ENCODE assay signal across 25 cellular contexts in genomic region chr11:2742611-2743426, GRCh38. TPM values are rescaled to one million over a fixed set of nuclear protein-coding genes. Genes with fewer than 3 reads are reported as not detected.
A peak's percentile ranks its signal among the peaks of the same experiment; 100 is the strongest.
DNase-seq lines count a peak whose midpoint lies in the region; ATAC-seq, FAIRE-seq and TF ChIP-seq lines count a peak whose summit lies in the region.
"Had no signal": no experiment of that assay in that cellular context is flagged by ENCODE, and none has a peak within 500 bp of the region (broad histone marks: within the 10 kb centered on the region; RNA-seq: fewer than 3 reads in every experiment).

No MANE protein-coding gene starts in this region.

- TF ChIP-seq EP300 in HepG2 (IDR thresholded peaks at IDR 0.05; ENCODE audit: low read depth in 2 of 2, low read length in 2 of 2) (no peak), HepG2 (CRISPR knock-in tag; IDR thresholded peaks at IDR 0.05; ENCODE audit: borderline replicate concordance) (no peak), sigmoid colon (IDR thresholded peaks at IDR 0.05) (no peak)

- intact Hi-C loops in HepG2 (cut with micrococcal nuclease; ENCODE audit: unreplicated experiment) (no loop called here), sigmoid colon (cut with DNase I) (no loop called here)

- no peak for FAIRE-seq in HepG2 (lab: Jason Lieb, UNC)
- FAIRE-seq: G401.6 had no signal

- H3K27me3 ChIP-seq in H9 (ENCODE audit: insufficient read depth, low read length) (no peaks in the 10 kb centered on the region; the same call in 1 of the 2 replicates), WERI-Rb-1 (ENCODE audit: insufficient read depth, low read depth, severe bottlenecking) (no peaks in the 10 kb centered on the region), HepG2 (ENCODE audit: control insufficient read depth in 1 of 2, insufficient read depth in 2 of 2, low read length in 2 of 2) (peaks cover 10 to 55% of the 10 kb centered on the region in 2 experiments; a peak in 4 of 5 replicates), sigmoid colon (no peaks in the 10 kb centered on the region), BE2C (no peaks in the 10 kb centered on the region)
- H3K27me3 ChIP-seq: upper lobe of left lung had no signal

- H3K79me1 ChIP-seq in H9 (ENCODE audit: insufficient read depth, low read depth, low read length, poor library complexity, severe bottlenecking): no peaks in the 10 kb centered on the region

- no peak overlapping the region for H4K5ac ChIP-seq in H9 (ENCODE audit: insufficient read length, low read depth, low read length)

- no peak overlapping the region for H2AK5ac ChIP-seq in H9 (ENCODE audit: insufficient read length, low read length)

- peak overlapping the region; percentile 47; the same call in 1 of the 2 replicates for H3K14ac ChIP-seq in H9 (ENCODE audit: insufficient read depth, low read length)

- H4K8ac ChIP-seq in H9 (replicated peaks; ENCODE audit: insufficient read length, low read depth, low read length): no peak overlapping the region

- H3K9me3 Mint-ChIP-seq in H9: peaks cover 2 to 3% of the 10 kb centered on the region in 2 experiments; a peak in 3 of 5 replicates
- H3K9me3 Mint-ChIP-seq: activated naive CD8-positive, alpha-beta T cell treated with anti-CD3 and anti-CD28 coated beads, Interleukin-2, amount 50 U/mL, for 24 hours; activated T-helper 2 cell treated with anti-CD3 and anti-CD28 coated beads, Interferon-gamma antibody, Interleukin-2, Interleukin-4, amounts not matched to agents 10 μg/mL and 5 μg/mL and 100 μg/mL, durations not matched to agents 14 hours and 24 hours and 36 hours; CD8-positive, alpha-beta T cell; dendritic cell treated with granulocyte-macrophage colony-stimulating factor and Interleukin-4, amounts not matched to agents 40 ng/mL and 50 ng/mL, for 4 days; neural crest cell had no signal

- no peak overlapping the region for H2BK5ac ChIP-seq in H9 (ENCODE audit: insufficient read length, low read length)

- H3T11ph ChIP-seq in H9 (ENCODE audit: low read length): no peak overlapping the region

- no peak overlapping the region for H3K27ac Mint-ChIP-seq in H9
- H3K27ac Mint-ChIP-seq: activated naive CD8-positive, alpha-beta T cell treated with anti-CD3 and anti-CD28 coated beads, Interleukin-2, amount 50 U/mL, for 24 hours; activated T-helper 2 cell treated with anti-CD3 and anti-CD28 coated beads, Interferon-gamma antibody, Interleukin-2, Interleukin-4, amounts not matched to agents 10 μg/mL and 5 μg/mL and 100 μg/mL, durations not matched to agents 14 hours and 24 hours and 36 hours; CD8-positive, alpha-beta T cell; dendritic cell treated with granulocyte-macrophage colony-stimulating factor and Interleukin-4, amounts not matched to agents 40 ng/mL and 50 ng/mL, for 4 days had no signal

- no peak for TF ChIP-seq RAD21 in HepG2 (CRISPR knock-in tag; IDR thresholded peaks at IDR 0.05)

- H3K4me3 ChIP-seq in WERI-Rb-1 (ENCODE audit: low read depth, low read length) (no peak overlapping the region), HepG2 (replicated peaks in 1 of 3; ENCODE audit: insufficient read depth in 1 of 3, low read depth in 2 of 3, low read length in 3 of 3) (peak overlapping the region in 1 of 3 experiments; percentile 40; a peak in 1 of 6 replicates), sigmoid colon (no peak overlapping the region), BE2C (ENCODE audit: low read depth, low read length) (no peak overlapping the region)
- H3K4me3 ChIP-seq: psoas muscle, upper lobe of left lung had no signal

- H3K36me3 ChIP-seq in WERI-Rb-1 (no peaks in the 10 kb centered on the region), HepG2 (replicated peaks in 1 of 2; ENCODE audit: control insufficient read depth in 1 of 2, insufficient read depth in 2 of 2, low read length in 2 of 2) (no peaks in the 10 kb centered on the region), sigmoid colon (no peaks in the 10 kb centered on the region), BE2C (no peaks in the 10 kb centered on the region)
- H3K36me3 ChIP-seq: upper lobe of left lung had no signal

- H3K4me3 Mint-ChIP-seq in H9: no peak overlapping the region
- H3K4me3 Mint-ChIP-seq: activated naive CD8-positive, alpha-beta T cell treated with anti-CD3 and anti-CD28 coated beads, Interleukin-2, amount 50 U/mL, for 24 hours; CD8-positive, alpha-beta T cell; dendritic cell treated with granulocyte-macrophage colony-stimulating factor and Interleukin-4, amounts not matched to agents 40 ng/mL and 50 ng/mL, for 4 days; neural crest cell had no signal

- no TSS peak for BruUV-seq in HepG2 (replicated peaks; lab: Mats Ljungman, UMichigan)

- no peak overlapping the region for H3K56ac ChIP-seq in H9 (ENCODE audit: insufficient read length, low read depth, low read length)

- ATAC-seq in HepG2: no peak; the same call in 2 of the 3 replicates
- ATAC-seq: activated naive CD8-positive, alpha-beta T cell treated with anti-CD3 and anti-CD28 coated beads, Interleukin-2, amount 50 U/mL, for 24 hours; CD8-positive, alpha-beta T cell had no signal

- H3K4ac ChIP-seq in H9 (ENCODE audit: low read depth, low read length): no peak overlapping the region

- peaks cover 90% of the 10 kb centered on the region for H3K27me3 Mint-ChIP-seq in H9 (ENCODE audit: low read depth)
- H3K27me3 Mint-ChIP-seq: activated naive CD8-positive, alpha-beta T cell treated with anti-CD3 and anti-CD28 coated beads, Interleukin-2, amount 50 U/mL, for 24 hours; dendritic cell treated with granulocyte-macrophage colony-stimulating factor and Interleukin-4, amounts not matched to agents 40 ng/mL and 50 ng/mL, for 4 days had no signal

- CTCF ChIA-PET in HepG2 (lab: Yijun Ruan, JAX; ENCODE audit: low intra/inter-chr PET ratio, low total read pairs): no interaction called here

- no peak overlapping the region for H3K9ac ChIP-seq in H9 (ENCODE audit: extremely low read depth, insufficient read length, low read length)
- H3K9ac ChIP-seq in HepG2 (ENCODE audit: insufficient read depth, low read depth, low read length): no peak overlapping the region

- TF ChIP-seq POLR2A in HepG2 (IDR thresholded peaks at IDR 0.05; ENCODE audit: insufficient read depth in 1 of 2, low read depth in 2 of 2, low read length in 2 of 2): no peak
- no peak for TF ChIP-seq POLR2A in sigmoid colon (IDR thresholded peaks at IDR 0.05)

- H3K79me2 ChIP-seq in H9 (ENCODE audit: insufficient read depth, low read length): no peaks in the 10 kb centered on the region
- H3K79me2 ChIP-seq in HepG2 (ENCODE audit: insufficient read depth, low read length): no peaks in the 10 kb centered on the region

- H2BK15ac ChIP-seq in H9 (ENCODE audit: low read depth, low read length): no peak overlapping the region

- no peak overlapping the region for H4K91ac ChIP-seq in H9 (ENCODE audit: insufficient read length, low read depth, low read length)

- POLR2A ChIA-PET in HepG2 (lab: Yijun Ruan, JAX): interaction anchor here (0.6 to 4.8 kb wide), 5 partner anchors 11 to 109 kb away, joined by 3 to 90 read pairs (median 15); partner anchors contain the start of gene KCNQ1OT1

- H3K27ac ChIP-seq in H9 (ENCODE audit: insufficient read length, low read depth, low read length): no peak overlapping the region
- no peak overlapping the region for H3K27ac ChIP-seq in WERI-Rb-1
- no peak overlapping the region for H3K27ac ChIP-seq in HepG2 (ENCODE audit: extremely low read length, insufficient read depth, low read length)
- H3K27ac ChIP-seq in sigmoid colon: peak overlapping the region in 1 of 4 donors; percentile 65
- H3K27ac ChIP-seq: psoas muscle had no signal

- no peaks in the 10 kb centered on the region for H3K4me1 ChIP-seq in H9 (ENCODE audit: insufficient read depth, low read length)
- H3K4me1 ChIP-seq in HepG2 (ENCODE audit: insufficient read depth, low read length): peaks cover 59% of the 10 kb centered on the region
- H3K4me1 ChIP-seq in sigmoid colon: peaks cover 0 to 15% (median 0%) of the 10 kb centered on the region in 4 donors
- H3K4me1 ChIP-seq in BE2C: peaks cover 4% of the 10 kb centered on the region
- H3K4me1 ChIP-seq: psoas muscle had no signal

- in situ Hi-C loops in HepG2 (cut with HindIII; ENCODE audit: extremely low pct_ligation_motif_present, low pct_unique_long_range_greater_than_20kb): loop anchor here (25.0 kb wide), 1 partner anchor 531 kb away; no protein-coding TSS in a partner anchor

- no peak overlapping the region for H2BK12ac ChIP-seq in H9 (ENCODE audit: insufficient read length, low read depth, low read length)

- WGBS in H9 (ENCODE audit: extremely low coverage, insufficient read length, low lambda C conversion rate): no CpG with 5 or more reads among the region's 20 CpGs
- WGBS in HepG2 (ENCODE audit: low lambda C conversion rate): 31% methylated on average over 14 of the region's 20 CpGs
- WGBS in sigmoid colon, 2 donors: 91 to 92% methylated on average over 20 of the region's 20 CpGs

- H3K9me3 ChIP-seq in H9 (ENCODE audit: control insufficient read depth, low read depth, low read length) (no peaks in the 10 kb centered on the region), WERI-Rb-1 (ENCODE audit: severe bottlenecking) (no peaks in the 10 kb centered on the region), HepG2 (ENCODE audit: low read length) (no peaks in the 10 kb centered on the region), sigmoid colon (no peaks in the 10 kb centered on the region), BE2C (no peaks in the 10 kb centered on the region)
- H3K9me3 ChIP-seq: psoas muscle, upper lobe of left lung had no signal

- no peak overlapping the region for H2BK20ac ChIP-seq in H9 (ENCODE audit: low read depth, low read length, poor library complexity, severe bottlenecking)

- TF ChIP-seq CTCF in H9 (conservative IDR thresholded peaks at IDR 0.05) (no peak), WERI-Rb-1 (IDR thresholded peaks at IDR 0.05; ENCODE audit: low read depth, low read length) (no peak), HepG2 (CRISPR knock-in tag; IDR thresholded peaks at IDR 0.05) (no peak), sigmoid colon (IDR thresholded peaks at IDR 0.05) (no peak), BE2C (IDR thresholded peaks at IDR 0.05; ENCODE audit: low read depth, low read length) (no peak)

- H4K20me1 ChIP-seq in H9 (ENCODE audit: control insufficient read depth, insufficient read depth, insufficient read length) (no peaks in the 10 kb centered on the region), HepG2 (ENCODE audit: insufficient read depth, low read length) (no peaks in the 10 kb centered on the region)

- H3K4me2 ChIP-seq in H9 (ENCODE audit: insufficient read depth, insufficient read length, low read length) (no peak overlapping the region), HepG2 (ENCODE audit: low read depth, low read length) (peak overlapping the region; percentile 70)

- no peak overlapping the region for H2BK120ac ChIP-seq in H9 (ENCODE audit: low read depth, low read length, poor library complexity, severe bottlenecking)

- H3K4me1 Mint-ChIP-seq in H9: peaks cover 0 to 6% of the 10 kb centered on the region in 2 experiments; a peak in 2 of 4 replicates
- H3K4me1 Mint-ChIP-seq: activated naive CD8-positive, alpha-beta T cell treated with anti-CD3 and anti-CD28 coated beads, Interleukin-2, amount 50 U/mL, for 24 hours had no signal

- no peaks in the 10 kb centered on the region; a peak in 1 of 7 replicates for H3K36me3 Mint-ChIP-seq in H9 (ENCODE audit: insufficient read depth in 1 of 3, low read depth in 3 of 3)
- H3K36me3 Mint-ChIP-seq: CD8-positive, alpha-beta T cell had no signal

- no peaks in the 10 kb centered on the region for H3K23me2 ChIP-seq in H9 (ENCODE audit: insufficient read length, low read depth, low read length, poor library complexity, severe bottlenecking)

- H3K23ac ChIP-seq in H9 (ENCODE audit: insufficient read length, low read depth, low read length): no peak overlapping the region

- H3K18ac ChIP-seq in H9 (ENCODE audit: insufficient read length, low read depth, low read length): no peak overlapping the region

- DNase-seq in H9 (no peak), WERI-Rb-1 (peak; percentile 1), HepG2 (ENCODE audit: low spot score) (no peak), sigmoid colon (peak; percentile 58), NOMO-1 treated with dmso at 0.1 percent for 144 hours (lab: John Stamatoyannopoulos, UW; ENCODE audit: unreplicated experiment) (no peak), superior temporal gyrus (ENCODE audit: extremely low spot score) (no peak), BE2C (no peak)
- DNase-seq: activated CD4-positive, alpha-beta T cell treated with anti-CD3 and anti-CD28 coated beads, Interleukin-2, amount 50 U/mL, for 48 hours; activated CD4-positive, CD25-positive, alpha-beta regulatory T cell; activated CD8-positive, alpha-beta memory T cell treated with anti-CD3 and anti-CD28 coated beads, Interleukin-2, amount 50 U/mL, for 48 hours; activated naive CD8-positive, alpha-beta T cell treated with anti-CD3 and anti-CD28 coated beads, Interleukin-2, amount 50 U/mL, for 24 hours; CD8-positive, alpha-beta T cell; DMS153; HCEC 1CT; KG1; NCI-H1694; NCI-H526 treated with DMSO at 0.1 percent for 48 hours; SHP77; T1000 had no signal

- H2AFZ ChIP-seq in H9 (ENCODE audit: low read length) (no peak overlapping the region), HepG2 (ENCODE audit: low read length) (no peak overlapping the region)

RNA-seq across cellular contexts. Expression of gene KCNQ1OT1, which starts 43.0 kb away (rescaled TPM):
- 0.88 and 1.2 TPM in 2 replicates for total RNA-seq in H9 (2021)
- total RNA-seq in HepG2 (2016; rRNA removed; fragmentation: Illumina TruSeq; extraction: Trizol): 2.5 and 18.9 TPM in 2 replicates
- 0.30 and 0.35 TPM in 2 replicates for total RNA-seq in HepG2 (2016; cell fraction: cytosol; rRNA removed; fragmentation: Illumina TruSeq; extraction: Trizol; ENCODE audit: low read depth)
- 2.0 and 16.5 TPM in 2 replicates for total RNA-seq in HepG2 (2016; cell fraction: insoluble cytoplasmic fraction; rRNA removed; fragmentation: Illumina TruSeq; extraction: Trizol)
- 0.90 and 1.1 TPM in 2 replicates for total RNA-seq in HepG2 (2016; cell fraction: membrane; rRNA removed; fragmentation: Illumina TruSeq; extraction: Trizol)
- total RNA-seq in HepG2 (2016; cell fraction: nucleus; rRNA removed; fragmentation: Illumina TruSeq; extraction: Trizol): 66.8 and 83.4 TPM in 2 replicates
- polyA plus RNA-seq in HepG2 (2011; rRNA removed): 1.3 TPM in 2 replicates
- polyA plus RNA-seq in HepG2 (2011; cell fraction: cytosol; rRNA removed): 0.05 TPM in 2 replicates
- 11.8 and 14.7 TPM in 2 replicates for polyA plus RNA-seq in HepG2 (2011; cell fraction: nucleus; rRNA removed)
- 1.9 and 2.0 TPM in 2 replicates for polyA plus RNA-seq in HepG2 (2012)
- 0.01 and 0.02 TPM in 2 replicates for polyA plus RNA-seq in HepG2 (2016; cell fraction: cytosol; fragmentation: Illumina TruSeq; extraction: Trizol; ENCODE audit: low read depth)
- polyA plus RNA-seq in HepG2 (2016; cell fraction: insoluble cytoplasmic fraction; fragmentation: Illumina TruSeq; extraction: Trizol; ENCODE audit: low read depth): 0.15 and 0.17 TPM in 2 replicates
- polyA plus RNA-seq in HepG2 (2016; cell fraction: membrane; fragmentation: Illumina TruSeq; extraction: Trizol; ENCODE audit: low read depth): 0.03 and 0.06 TPM in 2 replicates
- 8.4 and 10.5 TPM in 2 replicates for polyA plus RNA-seq in HepG2 (2016; cell fraction: nucleus; fragmentation: Illumina TruSeq; extraction: Trizol; ENCODE audit: insufficient read depth, low read depth)
- polyA minus RNA-seq in HepG2 (2011; rRNA and poly(A)+ RNA removed; ENCODE audit: low replicate concordance): 0.05 and 36.1 TPM in 2 replicates
- 0.79 and 0.97 TPM in 2 replicates for polyA minus RNA-seq in HepG2 (2011; cell fraction: cytosol; rRNA and poly(A)+ RNA removed)
- polyA minus RNA-seq in HepG2 (2011; cell fraction: nucleus; rRNA and poly(A)+ RNA removed): 112 and 125 TPM in 2 replicates
- 1 to 10 TPM in 3 of 4 donors, under 1 TPM in 1; 0.99 to 3.6 (median 1.4) TPM for total RNA-seq in sigmoid colon
- polyA plus RNA-seq in sigmoid colon: under 1 TPM; under 0.01 to 0.32 (median under 0.01) TPM
- polyA plus RNA-seq in BE2C (2012; ENCODE audit: insufficient read depth, insufficient read length, low read depth): 0.43 TPM

Comparison
In these comparisons a context has a peak if more than half of its experiments do, and no peak if none do; other contexts are left out.
1. DNase-seq: peak in WERI-Rb-1 (single experiment) and sigmoid colon (single experiment); none in H9 (single experiment), HepG2 (single experiment), NOMO-1 treated with dmso at 0.1 percent for 144 hours (single experiment), superior temporal gyrus (single experiment) and BE2C (single experiment).